In genomic region chr4:103011378-103012025, GRCh38 we compare ENCODE assay signal across 1 cellular context.
TF ChIP-seq lines count a peak whose summit lies in the region.

No MANE protein-coding gene starts in this region.

TF ChIP-seq in IMR-90, 13 proteins besides CTCF, POLR2A, EP300 and RAD21:
- TF ChIP-seq CEBPB (IDR thresholded peaks at IDR 0.05; ENCODE audit: low read depth, low read length) (no peak), MXI1 (IDR thresholded peaks at IDR 0.05; ENCODE audit: borderline replicate concordance, low read depth, low read length) (no peak)
